In the genomic region with DNA sequence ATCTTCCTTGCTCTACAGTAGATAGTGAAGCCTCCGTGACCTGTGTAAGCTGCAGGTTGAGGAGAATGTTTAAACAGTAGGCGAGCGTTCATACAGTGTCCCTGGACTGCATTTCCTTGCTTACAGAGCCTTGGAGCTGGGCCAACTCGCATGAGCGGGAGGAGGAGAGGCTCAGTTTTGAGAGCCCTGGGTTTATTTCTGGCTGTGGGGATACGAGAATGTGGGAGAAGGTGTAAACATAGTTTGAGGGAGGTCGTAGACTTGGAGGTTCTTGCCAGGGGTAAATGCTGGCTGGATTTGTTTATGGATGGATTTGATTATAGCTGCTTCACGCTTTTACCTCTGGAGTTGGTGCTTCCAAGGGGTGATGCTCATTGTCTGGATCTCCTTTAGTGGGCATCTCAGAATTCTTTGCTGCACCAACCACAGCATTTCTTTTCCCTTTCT, we compare ENCODE assay signal across 8 cellular contexts. TPM values are rescaled to one million over a fixed set of nuclear protein-coding genes. Genes with fewer than 3 reads are reported as not detected.
DNase-seq lines count a peak whose midpoint lies in the region; ATAC-seq, FAIRE-seq and TF ChIP-seq lines count a peak whose summit lies in the region.

No MANE protein-coding gene starts in this region.

- no peaks in the 10 kb centered on the region for H3K27me3 ChIP-seq in adrenal gland
- H3K27me3 ChIP-seq in smooth muscle cell (ENCODE audit: low read depth) = no peaks in the 10 kb centered on the region

- TF ChIP-seq CTCF in adrenal gland (IDR thresholded peaks at IDR 0.05) = no peak
- TF ChIP-seq CTCF in smooth muscle cell (IDR thresholded peaks at IDR 0.05; ENCODE audit: borderline replicate concordance, insufficient read depth, poor library complexity, severe bottlenecking) = no peak

- DNase-seq in HuH-7 (ENCODE audit: low spot score) (peak; percentile 30), adrenal gland (peak; percentile 70 to 84 (median 82)), inferior parietal cortex (ENCODE audit: extremely low spot score) (peak; percentile 50), smooth muscle cell (lab: John Stamatoyannopoulos, UW; ENCODE audit: unreplicated experiment) (no peak), H54 (ENCODE audit: insufficient read length, low spot score) (no peak), cortex of kidney (lab: John Stamatoyannopoulos, UW) (no peak)

- H3F3A ChIP-seq in smooth muscle cell (ENCODE audit: low read depth) = no peaks in the 10 kb centered on the region

- peak overlapping the region; percentile 30 for H3K4me2 ChIP-seq in smooth muscle cell

- no peak for TF ChIP-seq POLR2A in adrenal gland (IDR thresholded peaks at IDR 0.05)
- TF ChIP-seq POLR2A in H54 (IDR thresholded peaks at IDR 0.05; ENCODE audit: low read depth, low read length) = no peak

- no peaks in the 10 kb centered on the region for H3K36me3 ChIP-seq in adrenal gland (replicated peaks in 1 of 2)
- no peaks in the 10 kb centered on the region for H3K36me3 ChIP-seq in smooth muscle cell (ENCODE audit: low read depth)

- no peak overlapping the region for H3K9ac ChIP-seq in smooth muscle cell (ENCODE audit: low read depth)

- H2AFZ ChIP-seq in smooth muscle cell (ENCODE audit: low read depth) = no peak overlapping the region

- H3K4me3 ChIP-seq in adrenal gland = no peak overlapping the region
- no peak overlapping the region for H3K4me3 ChIP-seq in smooth muscle cell

- peaks cover 35% of the 10 kb centered on the region for H4K20me1 ChIP-seq in smooth muscle cell (ENCODE audit: low read depth)

- FAIRE-seq in H54 (lab: Jason Lieb, UNC) = no peak

- no peak for ATAC-seq in HG03571 (IDR thresholded peaks at IDR 0.05; ENCODE audit: unreplicated experiment)
- ATAC-seq in HG03521 (IDR thresholded peaks at IDR 0.05; ENCODE audit: unreplicated experiment) = no peak

- H3K79me2 ChIP-seq in smooth muscle cell (ENCODE audit: low read depth) = peaks cover 23% of the 10 kb centered on the region

- H3K4me1 ChIP-seq in adrenal gland (replicated peaks in 1 of 2) = peaks cover 10 to 28% of the 10 kb centered on the region in 2 donors
- H3K4me1 ChIP-seq in smooth muscle cell (ENCODE audit: low read depth) = peaks cover 24% of the 10 kb centered on the region

- no peak overlapping the region for H3K27ac ChIP-seq in adrenal gland
- H3K27ac ChIP-seq in smooth muscle cell (ENCODE audit: low read depth) = no peak overlapping the region

- 16 to 25% (median 17%) methylated on average over 8 of the region's 8 CpGs for WGBS in adrenal gland, 4 donors
- WGBS in smooth muscle cell (ENCODE audit: low lambda C conversion rate) = 55% methylated on average over 8 of the region's 8 CpGs

- no peaks in the 10 kb centered on the region for H3K9me3 ChIP-seq in adrenal gland (replicated peaks in 1 of 3)
- H3K9me3 ChIP-seq in smooth muscle cell (replicated peaks; ENCODE audit: low read depth) = no peaks in the 10 kb centered on the region

- intact Hi-C loops in adrenal gland (cut with DNase I) = no loop called here

RNA-seq across cellular contexts. Expression of gene CRIM1, which starts 20.8 kb away (rescaled TPM):
- total RNA-seq in adrenal gland (10 to 100 TPM; 19.1 to 66.3 (median 41.8) TPM), smooth muscle cell (28.0 and 32.8 TPM in 2 replicates)
- polyA plus RNA-seq in adrenal gland (10 to 100 TPM in 2 of 3 donors, 1 to 10 TPM in 1; 7.6 to 12.4 (median 10.8) TPM), smooth muscle cell (10.1 and 15.7 TPM in 2 replicates)

Comparison
In these comparisons a context has a peak if more than half of its experiments do, and no peak if none do; other contexts are left out.
1. DNase-seq: peak in HuH-7 (single experiment), adrenal gland (7 of 7) and inferior parietal cortex (single experiment); none in smooth muscle cell (single experiment), H54 (single experiment) and cortex of kidney (single experiment).